ENCODE assay signal across 8 cellular contexts in the genomic region with DNA sequence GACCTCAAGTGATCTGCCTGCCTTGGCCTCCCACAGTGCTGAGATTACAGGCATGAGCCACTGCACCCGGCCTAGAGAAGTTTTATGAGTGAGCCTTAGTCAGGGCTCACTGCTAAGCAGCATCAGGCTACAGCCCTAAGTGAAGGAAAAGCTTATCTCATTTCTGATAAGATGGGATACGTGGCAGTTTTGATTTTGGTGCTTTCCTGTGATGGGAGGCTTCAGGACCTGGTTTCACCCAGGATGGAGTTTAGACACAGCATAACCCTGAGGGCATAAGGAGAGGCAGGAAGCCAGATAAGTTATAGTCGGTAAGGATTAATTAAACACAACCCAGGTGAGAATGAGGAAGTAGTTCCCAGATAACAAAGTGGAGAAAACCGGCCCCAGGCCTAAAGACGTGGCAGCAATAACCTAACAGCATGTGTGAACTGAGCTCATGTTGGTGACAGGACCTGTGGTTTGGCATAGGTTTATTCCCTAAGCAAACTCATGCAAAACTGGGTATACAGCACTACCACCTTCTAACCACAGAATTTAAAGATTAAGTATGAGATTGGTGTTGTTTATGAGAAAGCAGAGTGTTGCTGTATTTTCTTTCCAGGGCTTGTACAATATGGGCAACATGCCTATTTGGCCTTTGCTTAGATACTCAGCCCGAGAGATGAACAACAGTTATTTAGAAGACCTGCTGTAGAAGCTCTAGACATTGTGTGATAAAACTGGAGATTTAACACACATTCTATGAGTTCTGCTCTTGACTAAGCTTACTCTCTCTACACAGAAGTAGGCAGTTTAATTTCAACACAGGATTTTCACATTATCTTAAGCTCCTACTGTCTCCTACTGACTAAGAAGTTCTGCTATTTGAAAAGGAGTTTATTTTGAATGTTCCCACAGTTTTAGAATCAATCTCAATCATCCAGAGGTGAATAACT.
DNase-seq lines count a peak whose midpoint lies in the region; ATAC-seq and TF ChIP-seq lines count a peak whose summit lies in the region.

No MANE protein-coding gene starts in this region.

- H3K27me3 Mint-ChIP-seq in natural killer cell treated with Interleukin-12 subunit alpha and Interleukin-12 subunit beta and Interleukin-15 and Interleukin-18, amount 100 ng/mL, for 72 hours = peaks cover 0 to 5% of the 10 kb centered on the region in 2 donors

- H3K4me3 Mint-ChIP-seq in natural killer cell treated with Interleukin-12 subunit alpha and Interleukin-12 subunit beta and Interleukin-15 and Interleukin-18, amount 100 ng/mL, for 72 hours = peak overlapping the region; percentile 2

- no peak for DNase-seq in activated naive CD4-positive, alpha-beta T cell treated with anti-CD3 and anti-CD28 coated beads, Interleukin-2, amount 50 U/mL, for 72 hours (ENCODE audit: low spot score in 2 of 2)
- DNase-seq in natural killer cell treated with Interleukin-12 subunit alpha and Interleukin-12 subunit beta and Interleukin-15 and Interleukin-18, amount 100 ng/mL, for 72 hours (ENCODE audit: low spot score) = no peak
- DNase-seq in AG20443 (ENCODE audit: low spot score) (no peak), ecto neural progenitor cell (ENCODE audit: low spot score) (no peak)

- H3K4me1 Mint-ChIP-seq in natural killer cell treated with Interleukin-12 subunit alpha and Interleukin-12 subunit beta and Interleukin-15 and Interleukin-18, amount 100 ng/mL, for 72 hours (ENCODE audit: low read depth in 2 of 2) = peaks cover 15 to 18% of the 10 kb centered on the region in 2 donors

- H3K9me3 Mint-ChIP-seq in activated naive CD4-positive, alpha-beta T cell treated with anti-CD3 and anti-CD28 coated beads, Interleukin-2, amount 50 U/mL, for 72 hours = no peaks in the 10 kb centered on the region
- H3K9me3 Mint-ChIP-seq in natural killer cell treated with Interleukin-12 subunit alpha and Interleukin-12 subunit beta and Interleukin-15 and Interleukin-18, amount 100 ng/mL, for 72 hours = no peaks in the 10 kb centered on the region

- no peak overlapping the region for H3K27ac Mint-ChIP-seq in activated naive CD4-positive, alpha-beta T cell treated with anti-CD3 and anti-CD28 coated beads, Interleukin-2, amount 50 U/mL, for 72 hours
- H3K27ac Mint-ChIP-seq in natural killer cell treated with Interleukin-12 subunit alpha and Interleukin-12 subunit beta and Interleukin-15 and Interleukin-18, amount 100 ng/mL, for 72 hours = peak overlapping the region; percentile 35 to 43

- TF ChIP-seq POLR2A in GM18505 (IDR thresholded peaks at IDR 0.05; ENCODE audit: borderline replicate concordance, extremely low read depth, insufficient read depth, insufficient read length) = no peak

- peak; percentile 77 for ATAC-seq in GM18867 (IDR thresholded peaks at IDR 0.05; ENCODE audit: unreplicated experiment)
- ATAC-seq in HG03460 (IDR thresholded peaks at IDR 0.05; ENCODE audit: unreplicated experiment) = peak; percentile 78
- ATAC-seq in activated naive CD4-positive, alpha-beta T cell treated with anti-CD3 and anti-CD28 coated beads, Interleukin-2, amount 50 U/mL, for 72 hours = peak; percentile 79 to 83
- ATAC-seq in natural killer cell treated with Interleukin-12 subunit alpha and Interleukin-12 subunit beta and Interleukin-15 and Interleukin-18, amount 100 ng/mL, for 72 hours = peak; percentile 87 to 88
- ATAC-seq in HG02870 (IDR thresholded peaks at IDR 0.05; ENCODE audit: unreplicated experiment) = no peak
- ATAC-seq in GM18505 (IDR thresholded peaks at IDR 0.05; ENCODE audit: unreplicated experiment) = no peak

- H3K36me3 Mint-ChIP-seq in activated naive CD4-positive, alpha-beta T cell treated with anti-CD3 and anti-CD28 coated beads, Interleukin-2, amount 50 U/mL, for 72 hours = no peaks in the 10 kb centered on the region
- H3K36me3 Mint-ChIP-seq in natural killer cell treated with Interleukin-12 subunit alpha and Interleukin-12 subunit beta and Interleukin-15 and Interleukin-18, amount 100 ng/mL, for 72 hours = no peaks in the 10 kb centered on the region

Comparison
In these comparisons a context has a peak if more than half of its experiments do, and no peak if none do; other contexts are left out.
1. ATAC-seq: peak in GM18867 (single experiment), HG03460 (single experiment), activated naive CD4-positive, alpha-beta T cell treated with anti-CD3 and anti-CD28 coated beads, Interleukin-2, amount 50 U/mL, for 72 hours (2 of 2) and natural killer cell treated with Interleukin-12 subunit alpha and Interleukin-12 subunit beta and Interleukin-15 and Interleukin-18, amount 100 ng/mL, for 72 hours (2 of 2); none in HG02870 (single experiment) and GM18505 (single experiment).
2. H3K27ac Mint-ChIP-seq: peak in natural killer cell treated with Interleukin-12 subunit alpha and Interleukin-12 subunit beta and Interleukin-15 and Interleukin-18, amount 100 ng/mL, for 72 hours (2 of 2); none in activated naive CD4-positive, alpha-beta T cell treated with anti-CD3 and anti-CD28 coated beads, Interleukin-2, amount 50 U/mL, for 72 hours (0 of 2).